Comparison of ENCODE assay signal across 8 cellular contexts in the genomic region with DNA sequence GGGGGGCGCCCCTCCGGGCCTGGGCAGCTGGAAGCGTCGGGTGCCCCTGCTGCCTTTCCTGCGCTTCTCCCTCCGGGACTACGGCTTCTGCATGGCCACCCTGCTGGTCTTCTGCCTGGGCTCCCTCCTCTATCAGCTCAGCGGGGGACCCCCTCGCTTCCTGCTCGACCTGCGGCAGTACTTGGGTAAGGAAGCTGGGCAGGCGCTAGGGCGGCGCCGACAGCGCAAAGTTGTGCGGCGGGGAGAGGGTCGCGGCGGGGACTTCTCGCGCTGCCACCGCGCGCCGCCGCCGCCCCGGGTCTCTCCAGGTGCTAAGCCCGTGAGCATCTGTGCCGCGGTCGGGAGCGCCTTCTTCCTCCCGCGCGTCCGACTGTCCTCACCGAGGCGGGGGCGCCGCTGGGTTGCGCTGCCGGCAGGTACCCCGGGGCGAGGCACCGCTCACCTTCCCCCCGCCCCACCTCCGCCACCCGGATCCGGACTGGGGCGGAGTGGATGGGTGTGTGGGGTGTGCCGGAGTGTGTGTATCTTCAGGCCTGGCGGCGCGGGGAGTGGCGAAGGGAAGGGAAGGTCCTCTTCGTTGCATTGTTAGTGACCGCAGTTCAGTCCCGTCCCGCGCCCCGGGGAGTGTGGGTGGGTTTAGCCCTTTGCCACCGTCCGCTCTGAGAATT. TPM values are rescaled to one million over a fixed set of nuclear protein-coding genes. Genes with fewer than 3 reads are reported as not detected.
DNase-seq lines count a peak whose midpoint lies in the region; ATAC-seq and TF ChIP-seq lines count a peak whose summit lies in the region.

No MANE protein-coding gene starts in this region.

- H3K27me3 Mint-ChIP-seq in stimulated activated memory B cell treated with anti-CD40 and anti-IgM and Interleukin-4, amounts not matched to agents 10 μg/mL and 1 μg/mL and 100 μg/mL, for 72 hours, result no peaks in the 10 kb centered on the region

- intact Hi-C loops in A673 (cut with micrococcal nuclease; ENCODE audit: unreplicated experiment), result no loop called here

- no peak overlapping the region for H3K27ac ChIP-seq in A673 (ENCODE audit: low read depth, low read length, poor library complexity, severe bottlenecking)
- H3K27ac ChIP-seq in KMS-11, result no peak overlapping the region
- H3K27ac ChIP-seq in duodenal mucosa (ENCODE audit: low read depth, low read length), result no peak overlapping the region
- H3K27ac ChIP-seq in lung (ENCODE audit: low read depth in 1 of 2, low read length in 1 of 2), result peak overlapping the region; percentile 29 to 72

- BruUV-seq in A673 (replicated peaks; lab: Mats Ljungman, UMichigan), result no TSS peak

- H3K4me2 ChIP-seq in KMS-11, result peak overlapping the region; percentile 36

- 0 to 1% methylated on average over 45 to 66 of the region's 66 CpGs for WGBS in lung, 2 donors

- peak overlapping the region; percentile 90 for H3K4me3 Mint-ChIP-seq in stimulated activated memory B cell treated with anti-CD40 and anti-IgM and Interleukin-4, amounts not matched to agents 10 μg/mL and 1 μg/mL and 100 μg/mL, for 72 hours

- peak overlapping the region; percentile 92 for H3K27ac Mint-ChIP-seq in stimulated activated memory B cell treated with anti-CD40 and anti-IgM and Interleukin-4, amounts not matched to agents 10 μg/mL and 1 μg/mL and 100 μg/mL, for 72 hours

- ATAC-seq in GM18505 (IDR thresholded peaks at IDR 0.05; ENCODE audit: unreplicated experiment) (peak; percentile 44), lung (ENCODE audit: insufficient read depth, low FRiP score) (peak; percentile 71)
- ATAC-seq in stimulated activated memory B cell treated with anti-CD40 and anti-IgM and Interleukin-4, amounts not matched to agents 10 μg/mL and 1 μg/mL and 100 μg/mL, for 72 hours, result peak; percentile 82

- H3K4me3 ChIP-seq in A673 (ENCODE audit: low read depth, low read length, poor library complexity, severe bottlenecking) (peak overlapping the region; percentile 54), KMS-11 (IDR thresholded peaks at IDR 0.05; ENCODE audit: insufficient read depth, low read depth, low read length) (no peak overlapping the region), duodenal mucosa (ENCODE audit: low read depth in 1 of 2, low read length in 2 of 2) (peak overlapping the region; percentile 64 to 73), lung (peak overlapping the region; percentile 25)

- no peaks in the 10 kb centered on the region for H4K20me1 ChIP-seq in KMS-11 (ENCODE audit: insufficient read depth)

- H3K9me3 ChIP-seq in A673 (ENCODE audit: low read depth, low read length, poor library complexity, severe bottlenecking), result no peaks in the 10 kb centered on the region
- no peaks in the 10 kb centered on the region for H3K9me3 ChIP-seq in duodenal mucosa (ENCODE audit: control insufficient read depth in 1 of 2, low read length in 2 of 2)
- no peaks in the 10 kb centered on the region for H3K9me3 ChIP-seq in lung (ENCODE audit: control insufficient read depth in 2 of 2, insufficient read depth in 1 of 2, low read length in 1 of 2)

- POLR2A ChIA-PET in A673 (lab: Charles Lee; ENCODE audit: low non-redundant PET), result no interaction called here

- peaks cover 50% of the 10 kb centered on the region for H3K4me1 Mint-ChIP-seq in stimulated activated memory B cell treated with anti-CD40 and anti-IgM and Interleukin-4, amounts not matched to agents 10 μg/mL and 1 μg/mL and 100 μg/mL, for 72 hours

- CTCF ChIA-PET in A673 (lab: Charles Lee), result no interaction called here

- H3K9me3 Mint-ChIP-seq in stimulated activated memory B cell treated with anti-CD40 and anti-IgM and Interleukin-4, amounts not matched to agents 10 μg/mL and 1 μg/mL and 100 μg/mL, for 72 hours, result no peaks in the 10 kb centered on the region

- no peaks in the 10 kb centered on the region for H3K36me3 Mint-ChIP-seq in stimulated activated memory B cell treated with anti-CD40 and anti-IgM and Interleukin-4, amounts not matched to agents 10 μg/mL and 1 μg/mL and 100 μg/mL, for 72 hours

- H3K36me3 ChIP-seq in A673 (ENCODE audit: insufficient read depth, low read length, poor library complexity, severe bottlenecking) (no peaks in the 10 kb centered on the region), KMS-11 (ENCODE audit: insufficient read depth) (no peaks in the 10 kb centered on the region), duodenal mucosa (ENCODE audit: control insufficient read depth in 1 of 2, insufficient read depth in 2 of 2, low read length in 2 of 2) (no peaks in the 10 kb centered on the region), lung (ENCODE audit: control insufficient read depth in 2 of 2, insufficient read depth in 2 of 2, low read length in 2 of 2) (no peaks in the 10 kb centered on the region)

- DNase-seq in A673 (ENCODE audit: low spot score), result peak; percentile 58
- peak; percentile 51 for DNase-seq in activated CD4-positive, CD25-positive, alpha-beta regulatory T cell treated with anti-CD3 and anti-CD28 coated beads, Interleukin-2, amount 50 U/mL, for 72 hours
- peak; percentile 55 for DNase-seq in lung (ENCODE audit: low spot score)
- DNase-seq in SIG-M5 treated with dmso at 0.1 percent for 504 hours (lab: John Stamatoyannopoulos, UW; ENCODE audit: unreplicated experiment), result no peak

- H3K27me3 ChIP-seq in A673 (replicated peaks; ENCODE audit: insufficient read depth, low read depth, low read length, poor library complexity) (peaks cover 35% of the 10 kb centered on the region), KMS-11 (ENCODE audit: insufficient read depth, low read depth) (no peaks in the 10 kb centered on the region), duodenal mucosa (ENCODE audit: control insufficient read depth in 1 of 2, insufficient read depth in 2 of 2, low read length in 2 of 2) (peaks cover 18 to 52% of the 10 kb centered on the region in 2 donors), lung (ENCODE audit: control insufficient read depth, insufficient read depth) (no peaks in the 10 kb centered on the region)

- H3K9ac ChIP-seq in KMS-11 (no peak overlapping the region), duodenal mucosa (ENCODE audit: low read depth in 1 of 2, low read length in 2 of 2) (peak overlapping the region; percentile 42 to 47)

- TF ChIP-seq CTCF in A673 (conservative IDR thresholded peaks at IDR 0.05; ENCODE audit: low read depth, low read length) (0 out of 2 replicates have a peak, but pooled peaks have one; percentile 15), KMS-11 (conservative IDR thresholded peaks at IDR 0.05; ENCODE audit: low read depth, low read length) (no peak), lung (IDR thresholded peaks at IDR 0.05; ENCODE audit: control extremely low read depth, extremely low read depth) (no peak)

- H3K4me1 ChIP-seq in A673 (ENCODE audit: insufficient read depth, low read length, poor library complexity, severe bottlenecking), result peaks cover 7% of the 10 kb centered on the region
- H3K4me1 ChIP-seq in KMS-11 (ENCODE audit: low read depth, poor library complexity, severe bottlenecking), result peaks cover 5% of the 10 kb centered on the region
- H3K4me1 ChIP-seq in duodenal mucosa (ENCODE audit: control insufficient read depth in 1 of 2, insufficient read depth in 2 of 2, low read length in 2 of 2), result peaks cover 7 to 18% of the 10 kb centered on the region in 2 donors
- H3K4me1 ChIP-seq in lung (ENCODE audit: control insufficient read depth in 2 of 2, insufficient read depth in 2 of 2, low read length in 2 of 2), result peaks cover 0 to 7% of the 10 kb centered on the region in 2 donors

- peak overlapping the region; percentile 85 for H2AFZ ChIP-seq in KMS-11 (ENCODE audit: low read depth)

- no peak for TF ChIP-seq POLR2A in GM18505 (IDR thresholded peaks at IDR 0.05; ENCODE audit: borderline replicate concordance, extremely low read depth, insufficient read depth, insufficient read length)

- H3K79me2 ChIP-seq in KMS-11 (ENCODE audit: insufficient read depth, low read depth), result no peaks in the 10 kb centered on the region

RNA-seq across cellular contexts. Expression of gene UST, which starts 0.8 kb away (rescaled TPM):
- total RNA-seq in A673 (2021), result 1.5 and 1.7 TPM in 2 replicates
- total RNA-seq in lung, result 10 to 100 TPM in 1 of 2 donors, 1 to 10 TPM in 1; 8.6 to 24.0 TPM
- polyA plus RNA-seq in lung, result 1 to 10 TPM; 4.5 to 5.7 TPM

Comparison
In these comparisons a context has a peak if more than half of its experiments do, and no peak if none do; other contexts are left out.
1. H3K27ac ChIP-seq: peak in lung (2 of 2); none in A673 (single experiment), KMS-11 (single experiment) and duodenal mucosa (single experiment).
2. Peak in every context shown above with its lines, with median percentiles within 50 percentile points of each other: ATAC-seq.